In the genomic region with DNA sequence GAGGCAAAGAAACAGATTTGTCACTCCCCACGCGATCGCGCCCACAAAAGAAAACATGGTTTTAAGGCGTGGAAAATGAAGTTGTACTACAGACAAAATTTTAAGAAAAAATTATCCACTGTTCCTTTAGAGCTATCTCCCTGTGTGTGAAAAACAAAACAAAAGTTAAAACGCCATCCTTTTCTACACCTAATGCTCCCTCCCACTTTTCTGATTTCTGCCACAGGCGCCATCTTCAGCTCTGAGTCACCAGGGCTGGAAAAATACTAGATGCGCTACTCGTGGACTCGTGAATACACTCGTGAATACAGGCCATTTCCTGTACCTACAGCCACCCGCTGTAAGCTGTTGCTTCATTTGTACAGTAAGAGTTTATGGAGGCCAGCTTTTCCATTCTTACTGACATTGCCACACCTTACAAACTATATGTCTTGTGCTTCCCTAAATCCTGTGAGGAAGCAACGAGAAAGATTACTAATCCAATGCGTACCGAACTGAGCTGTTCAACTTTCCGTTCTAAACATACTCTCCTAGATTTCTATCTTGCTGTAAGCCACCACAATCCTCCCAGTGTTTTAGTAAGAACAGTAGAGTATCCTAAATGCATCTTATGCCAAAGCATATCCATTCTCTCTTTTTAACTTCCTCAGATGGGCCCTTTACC, we compare ENCODE assay signal across 9 cellular contexts. TPM values are rescaled to one million over a fixed set of nuclear protein-coding genes. Genes with fewer than 3 reads are reported as not detected.
DNase-seq lines count a peak whose midpoint lies in the region; ATAC-seq and TF ChIP-seq lines count a peak whose summit lies in the region.
"Had no signal": no experiment of that assay in that cellular context is flagged by ENCODE, and none has a peak within 500 bp of the region (broad histone marks: within the 10 kb centered on the region; RNA-seq: fewer than 3 reads in every experiment).

No MANE protein-coding gene starts in this region.

- peaks cover 23% of the 10 kb centered on the region for H3K4me1 ChIP-seq in suprapubic skin

- no peaks in the 10 kb centered on the region for H3K27me3 Mint-ChIP-seq in CD4-positive, alpha-beta T cell

- H3K27me3 ChIP-seq in CD4-positive, alpha-beta T cell (ENCODE audit: control insufficient read depth, insufficient read depth, low read length): no peaks in the 10 kb centered on the region
- no peaks in the 10 kb centered on the region for H3K27me3 ChIP-seq in suprapubic skin

- CTCF ChIA-PET in CD4-positive, alpha-beta T cell (lab: Charles Lee): interaction anchor here (0.5 to 1.4 kb wide), 4 partner anchors 418 to 792 kb away, joined by 3 to 5 read pairs (median 4); partner anchors contain the start of gene BCLAF1

- no peak overlapping the region for H3K27ac Mint-ChIP-seq in CD4-positive, alpha-beta T cell

- peaks cover 12% of the 10 kb centered on the region for H3K4me1 Mint-ChIP-seq in CD4-positive, alpha-beta T cell (ENCODE audit: low read depth)

- ATAC-seq in CD4-positive, alpha-beta T cell (ENCODE audit: poor library complexity): peak; percentile 71
- ATAC-seq in GM21390 (IDR thresholded peaks at IDR 0.05; ENCODE audit: unreplicated experiment) (peak; percentile 45), omental fat pad (ENCODE audit: low FRiP score) (peak; percentile 87)

- peak in 1 of 2 donors; percentile 52 for TF ChIP-seq POLR2A in suprapubic skin (IDR thresholded peaks at IDR 0.05)

- H3K27ac ChIP-seq in CD4-positive, alpha-beta T cell (ENCODE audit: low read depth, low read length): peak overlapping the region; percentile 79
- peak overlapping the region; percentile 99 for H3K27ac ChIP-seq in suprapubic skin

- in situ Hi-C loops in KBM-7 (cut with MboI; ENCODE audit: low pct_unique_long_range_greater_than_20kb, low sequenced_read_pairs): no loop called here

- H3K36me3 Mint-ChIP-seq in CD4-positive, alpha-beta T cell (ENCODE audit: low read depth): peaks cover 8% of the 10 kb centered on the region

- WGBS in suprapubic skin: 0% methylated on average over 16 of the region's 16 CpGs

- intact Hi-C loops in CD4-positive, alpha-beta T cell (cut with DNase I, micrococcal nuclease): loop anchor here (5.0 to 10.0 kb wide), 2 partner anchors 789 to 1544 kb away; partner anchors contain the start of genes BCLAF1 (in 1 of the 2) and TBPL1 (in 1 of the 2)

- DNase-seq in CD4-positive, alpha-beta T cell: peak; percentile 27 to 65 (median 50)
- peak; percentile 71 for DNase-seq in KBM-7
- peak; percentile 62 to 76 for DNase-seq in SHP77 (lab: John Stamatoyannopoulos, UW)
- DNase-seq in activated naive CD4-positive, alpha-beta T cell (lab: John Stamatoyannopoulos, UW): peak; percentile 4 to 36 (median 14)
- peak; percentile 24 for DNase-seq in germinal center (ENCODE audit: low spot score)
- DNase-seq in omental fat pad (ENCODE audit: low spot score): peak; percentile 62
- DNase-seq in suprapubic skin (ENCODE audit: low spot score in 2 of 2): peak; percentile 86 to 88

- TF ChIP-seq CTCF in CD4-positive, alpha-beta T cell (IDR thresholded peaks at IDR 0.05): no peak
- no peak for TF ChIP-seq CTCF in omental fat pad (IDR thresholded peaks at IDR 0.05)
- no peak for TF ChIP-seq CTCF in suprapubic skin (IDR thresholded peaks at IDR 0.05)

- no peaks in the 10 kb centered on the region for H3K36me3 ChIP-seq in suprapubic skin

- no peak overlapping the region for H3K4me3 Mint-ChIP-seq in CD4-positive, alpha-beta T cell
- H3K4me3 Mint-ChIP-seq: T-helper 1 cell treated with Interleukin-12 subunit alpha and Interleukin-12 subunit beta and Interleukin-4 antibody, amounts not matched to agents 30 μg/mL and 1 μg/mL, for 36 hours had no signal

- TF ChIP-seq EP300 in suprapubic skin (IDR thresholded peaks at IDR 0.05): no peak

- no peaks in the 10 kb centered on the region for H3K9me3 Mint-ChIP-seq in CD4-positive, alpha-beta T cell
- H3K9me3 Mint-ChIP-seq: T-helper 1 cell treated with Interleukin-12 subunit alpha and Interleukin-12 subunit beta and Interleukin-4 antibody, amounts not matched to agents 30 μg/mL and 1 μg/mL, for 36 hours had no signal

- H3K9me3 ChIP-seq in CD4-positive, alpha-beta T cell (ENCODE audit: control insufficient read depth, low read length): no peaks in the 10 kb centered on the region
- no peaks in the 10 kb centered on the region for H3K9me3 ChIP-seq in suprapubic skin

- POLR2A ChIA-PET in CD4-positive, alpha-beta T cell (lab: Charles Lee): interaction anchor here (1.0 to 2.2 kb wide), 3 partner anchors 38 to 791 kb away, joined by 3 to 69 read pairs (median 6); partner anchors contain the start of gene BCLAF1

- H3K4me3 ChIP-seq in suprapubic skin: peak overlapping the region; percentile 98

RNA-seq across cellular contexts. Expression of gene AHI1, which starts 0.8 kb away (rescaled TPM):
- 10 to 100 TPM; 21.1 to 27.5 TPM for total RNA-seq in CD4-positive, alpha-beta T cell
- total RNA-seq in omental fat pad: 10 to 100 TPM; 26.3 to 59.3 (median 35.7) TPM
- 10 to 100 TPM; 12.1 to 53.6 (median 19.2) TPM for total RNA-seq in suprapubic skin

Comparison
In these comparisons a context has a peak if more than half of its experiments do, and no peak if none do; other contexts are left out.
1. Peak in every context shown above with its lines: DNase-seq, ATAC-seq, H3K4me3 ChIP-seq and H3K27ac ChIP-seq.
2. DNase-seq: peak in every context shown above with its lines; median percentile 87 in suprapubic skin; 71 in KBM-7; 69 in SHP77; 62 in omental fat pad; 50 in CD4-positive, alpha-beta T cell; 24 in germinal center; 14 in activated naive CD4-positive, alpha-beta T cell.